8 cellular contexts compared by ENCODE assay signal in genomic region chr10:57336865-57337264, GRCh38.
"Had no signal": no experiment of that assay in that cellular context is flagged by ENCODE, and none has a peak within 500 bp of the region (broad histone marks: within the 10 kb centered on the region; RNA-seq: fewer than 3 reads in every experiment).

No MANE protein-coding gene starts in this region.

- H3K36me3 ChIP-seq: HAP-1 had no signal

- DNase-seq: GM23248, GOT3, H7, HFFc6, IMR-90 had no signal

- H3K27ac ChIP-seq: GM23248 had no signal

- H3K9me3 ChIP-seq: HAP-1 had no signal

- FAIRE-seq: HTR-8/SVneo had no signal

- H3K4me3 ChIP-seq: GM23248, HAP-1 had no signal

- H3K4me1 ChIP-seq: HAP-1 had no signal

- ATAC-seq: HCT116 had no signal

- H3K9ac ChIP-seq: GM23248 had no signal
